In genomic region chr16:67805718-67806427, GRCh38 we compare ENCODE assay signal across 1 cellular context.
TF ChIP-seq lines count a peak whose summit lies in the region.

No MANE protein-coding gene starts in this region.

TF ChIP-seq in GM23338, 12 proteins besides CTCF, POLR2A, EP300 and RAD21 (continued from another document):
- TF ChIP-seq, protein P1, sequence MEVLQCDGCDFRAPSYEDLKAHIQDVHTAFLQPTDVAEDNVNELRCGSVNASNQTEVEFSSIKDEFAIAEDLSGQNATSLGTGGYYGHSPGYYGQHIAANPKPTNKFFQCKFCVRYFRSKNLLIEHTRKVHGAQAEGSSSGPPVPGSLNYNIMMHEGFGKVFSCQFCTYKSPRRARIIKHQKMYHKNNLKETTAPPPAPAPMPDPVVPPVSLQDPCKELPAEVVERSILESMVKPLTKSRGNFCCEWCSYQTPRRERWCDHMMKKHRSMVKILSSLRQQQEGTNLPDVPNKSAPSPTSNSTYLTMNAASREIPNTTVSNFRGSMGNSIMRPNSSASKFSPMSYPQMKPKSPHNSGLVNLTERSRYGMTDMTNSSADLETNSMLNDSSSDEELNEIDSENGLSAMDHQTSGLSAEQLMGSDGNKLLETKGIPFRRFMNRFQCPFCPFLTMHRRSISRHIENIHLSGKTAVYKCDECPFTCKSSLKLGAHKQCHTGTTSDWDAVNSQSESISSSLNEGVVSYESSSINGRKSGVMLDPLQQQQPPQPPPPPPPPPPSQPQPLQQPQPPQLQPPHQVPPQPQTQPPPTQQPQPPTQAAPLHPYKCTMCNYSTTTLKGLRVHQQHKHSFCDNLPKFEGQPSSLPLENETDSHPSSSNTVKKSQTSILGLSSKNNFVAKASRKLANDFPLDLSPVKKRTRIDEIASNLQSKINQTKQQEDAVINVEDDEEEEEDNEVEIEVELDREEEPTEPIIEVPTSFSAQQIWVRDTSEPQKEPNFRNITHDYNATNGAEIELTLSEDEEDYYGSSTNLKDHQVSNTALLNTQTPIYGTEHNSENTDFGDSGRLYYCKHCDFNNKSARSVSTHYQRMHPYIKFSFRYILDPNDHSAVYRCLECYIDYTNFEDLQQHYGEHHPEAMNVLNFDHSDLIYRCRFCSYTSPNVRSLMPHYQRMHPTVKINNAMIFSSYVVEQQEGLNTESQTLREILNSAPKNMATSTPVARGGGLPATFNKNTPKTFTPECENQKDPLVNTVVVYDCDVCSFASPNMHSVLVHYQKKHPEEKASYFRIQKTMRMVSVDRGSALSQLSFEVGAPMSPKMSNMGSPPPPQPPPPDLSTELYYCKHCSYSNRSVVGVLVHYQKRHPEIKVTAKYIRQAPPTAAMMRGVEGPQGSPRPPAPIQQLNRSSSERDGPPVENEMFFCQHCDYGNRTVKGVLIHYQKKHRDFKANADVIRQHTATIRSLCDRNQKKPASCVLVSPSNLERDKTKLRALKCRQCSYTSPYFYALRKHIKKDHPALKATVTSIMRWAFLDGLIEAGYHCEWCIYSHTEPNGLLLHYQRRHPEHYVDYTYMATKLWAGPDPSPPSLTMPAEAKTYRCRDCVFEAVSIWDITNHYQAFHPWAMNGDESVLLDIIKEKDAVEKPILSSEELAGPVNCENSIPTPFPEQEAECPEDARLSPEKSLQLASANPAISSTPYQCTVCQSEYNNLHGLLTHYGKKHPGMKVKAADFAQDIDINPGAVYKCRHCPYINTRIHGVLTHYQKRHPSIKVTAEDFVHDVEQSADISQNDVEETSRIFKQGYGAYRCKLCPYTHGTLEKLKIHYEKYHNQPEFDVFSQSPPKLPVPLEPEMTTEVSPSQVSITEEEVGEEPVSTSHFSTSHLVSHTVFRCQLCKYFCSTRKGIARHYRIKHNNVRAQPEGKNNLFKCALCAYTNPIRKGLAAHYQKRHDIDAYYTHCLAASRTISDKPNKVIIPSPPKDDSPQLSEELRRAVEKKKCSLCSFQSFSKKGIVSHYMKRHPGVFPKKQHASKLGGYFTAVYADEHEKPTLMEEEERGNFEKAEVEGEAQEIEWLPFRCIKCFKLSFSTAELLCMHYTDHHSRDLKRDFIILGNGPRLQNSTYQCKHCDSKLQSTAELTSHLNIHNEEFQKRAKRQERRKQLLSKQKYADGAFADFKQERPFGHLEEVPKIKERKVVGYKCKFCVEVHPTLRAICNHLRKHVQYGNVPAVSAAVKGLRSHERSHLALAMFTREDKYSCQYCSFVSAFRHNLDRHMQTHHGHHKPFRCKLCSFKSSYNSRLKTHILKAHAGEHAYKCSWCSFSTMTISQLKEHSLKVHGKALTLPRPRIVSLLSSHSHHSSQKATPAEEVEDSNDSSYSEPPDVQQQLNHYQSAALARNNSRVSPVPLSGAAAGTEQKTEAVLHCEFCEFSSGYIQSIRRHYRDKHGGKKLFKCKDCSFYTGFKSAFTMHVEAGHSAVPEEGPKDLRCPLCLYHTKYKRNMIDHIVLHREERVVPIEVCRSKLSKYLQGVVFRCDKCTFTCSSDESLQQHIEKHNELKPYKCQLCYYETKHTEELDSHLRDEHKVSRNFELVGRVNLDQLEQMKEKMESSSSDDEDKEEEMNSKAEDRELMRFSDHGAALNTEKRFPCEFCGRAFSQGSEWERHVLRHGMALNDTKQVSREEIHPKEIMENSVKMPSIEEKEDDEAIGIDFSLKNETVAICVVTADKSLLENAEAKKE (CRISPR knock-in tag; IDR thresholded peaks at IDR 0.05): no peak
- no peak for TF ChIP-seq REST (IDR thresholded peaks at IDR 0.05; ENCODE audit: unreplicated experiment)
